ENCODE assay signal across 26 cellular contexts in genomic region chr1:180218806-180219765, GRCh38. TPM values are rescaled to one million over a fixed set of nuclear protein-coding genes. Genes with fewer than 3 reads are reported as not detected.
"Had no signal": no experiment of that assay in that cellular context is flagged by ENCODE, and none has a peak within 500 bp of the region (broad histone marks: within the 10 kb centered on the region; RNA-seq: fewer than 3 reads in every experiment).

No MANE protein-coding gene starts in this region.

- H3K36me3 ChIP-seq: heart left ventricle, pancreas, tibial artery had no signal

- H3K27me3 ChIP-seq: pancreas had no signal

- ATAC-seq: left colon; mucosa of descending colon; naive thymus-derived CD8-positive, alpha-beta T cell; pancreas; right cardiac atrium; stimulated activated effector memory CD8-positive, alpha-beta T cell treated with anti-CD3 and anti-CD28 coated beads, Interleukin-12 subunit alpha, Interleukin-12 subunit beta, amount 100 ng/mL, for 72 hours had no signal

- H3K9me3 Mint-ChIP-seq: endodermal cell; naive thymus-derived CD8-positive, alpha-beta T cell; stimulated activated effector memory CD8-positive, alpha-beta T cell treated with anti-CD3 and anti-CD28 coated beads, Interleukin-12 subunit alpha, Interleukin-12 subunit beta, amount 100 ng/mL, for 72 hours; stimulated activated naive CD8-positive, alpha-beta T cell treated with anti-CD3 and anti-CD28 coated beads, Interleukin-15, Interleukin-2, amounts not matched to agents 100 ng/mL and 50 ng/mL, for 24 hours had no signal

- DNase-seq: effector CD4-positive, alpha-beta T cell; endodermal cell; erythroblast; foreskin melanocyte; heart left ventricle; hippocampal formation; mammary epithelial cell; mucosa of descending colon; naive thymus-derived CD8-positive, alpha-beta T cell; nucleus accumbens; right cardiac atrium; stimulated activated CD4-positive, alpha-beta T cell treated with anti-CD3 and anti-CD28 coated beads, Interleukin-4, amount 100 ng/mL, for 1 hour; stimulated activated CD8-positive, alpha-beta memory T cell treated with anti-CD3 and anti-CD28 coated beads, Interleukin-4, amount 100 ng/mL, for 48 hours had no signal

- H3K27ac Mint-ChIP-seq: endodermal cell; progenitor cell of endocrine pancreas; stimulated activated effector memory CD8-positive, alpha-beta T cell treated with anti-CD3 and anti-CD28 coated beads, Interleukin-12 subunit alpha, Interleukin-12 subunit beta, amount 100 ng/mL, for 72 hours; stimulated activated naive CD8-positive, alpha-beta T cell treated with anti-CD3 and anti-CD28 coated beads, Interleukin-15, Interleukin-2, amounts not matched to agents 100 ng/mL and 50 ng/mL, for 24 hours had no signal

- H3K4me1 ChIP-seq: heart left ventricle, pancreas, tibial artery had no signal

- H3K4me3 ChIP-seq: coronary artery, heart left ventricle, mucosa of descending colon, pancreas, tibial artery had no signal

- H3K9me3 ChIP-seq: heart left ventricle, mucosa of descending colon, pancreas, tibial artery had no signal

- H3K4me3 Mint-ChIP-seq: endodermal cell; naive thymus-derived CD8-positive, alpha-beta T cell; stimulated activated effector memory CD8-positive, alpha-beta T cell treated with anti-CD3 and anti-CD28 coated beads, Interleukin-12 subunit alpha, Interleukin-12 subunit beta, amount 100 ng/mL, for 72 hours; stimulated activated naive CD8-positive, alpha-beta T cell treated with anti-CD3 and anti-CD28 coated beads, Interleukin-15, Interleukin-2, amounts not matched to agents 100 ng/mL and 50 ng/mL, for 24 hours had no signal

- H3K27ac ChIP-seq: coronary artery, heart left ventricle, pancreas, tibial artery had no signal

- H3K36me3 Mint-ChIP-seq: naive thymus-derived CD8-positive, alpha-beta T cell; stimulated activated effector memory CD8-positive, alpha-beta T cell treated with anti-CD3 and anti-CD28 coated beads, Interleukin-12 subunit alpha, Interleukin-12 subunit beta, amount 100 ng/mL, for 72 hours had no signal

RNA-seq across cellular contexts. Expression of gene LHX4, which starts 11.0 kb away (rescaled TPM):
- total RNA-seq: dermis microvascular lymphatic vessel endothelial cell; endodermal cell; endothelial cell of umbilical vein; heart left ventricle; kidney epithelial cell; mammary epithelial cell; naive thymus-derived CD8-positive, alpha-beta T cell; right cardiac atrium; temporal lobe; ureter had no signal
- polyA plus RNA-seq: endothelial cell of umbilical vein, heart left ventricle, mammary epithelial cell, neural cell had no signal
